In genomic region chr15:29820802-29821160, GRCh38 we compare ENCODE assay signal across 9 cellular contexts. TPM values are rescaled to one million over a fixed set of nuclear protein-coding genes. Genes with fewer than 3 reads are reported as not detected.
A peak's percentile ranks its signal among the peaks of the same experiment; 100 is the strongest.
DNase-seq lines count a peak whose midpoint lies in the region; ATAC-seq, FAIRE-seq and TF ChIP-seq lines count a peak whose summit lies in the region.
"Had no signal": no experiment of that assay in that cellular context is flagged by ENCODE, and none has a peak within 500 bp of the region (broad histone marks: within the 10 kb centered on the region; RNA-seq: fewer than 3 reads in every experiment).

No MANE protein-coding gene starts in this region.

- peak overlapping the region; percentile 100 for H3K4me2 ChIP-seq in endothelial cell of umbilical vein (ENCODE audit: insufficient read depth, low read length)

- H3K79me2 ChIP-seq in endothelial cell of umbilical vein (ENCODE audit: control insufficient read depth, insufficient read depth, low read length): peaks cover 58% of the 10 kb centered on the region

- H3K4me1 ChIP-seq in left ventricle myocardium inferior: peaks cover 63% of the 10 kb centered on the region
- peaks cover 49% of the 10 kb centered on the region for H3K4me1 ChIP-seq in endothelial cell of umbilical vein (ENCODE audit: control insufficient read depth, extremely low read depth, insufficient read depth, low read length)

- peaks cover 6% of the 10 kb centered on the region for H4K20me1 ChIP-seq in endothelial cell of umbilical vein (replicated peaks; ENCODE audit: control insufficient read depth, extremely low read depth, insufficient read depth, low read length)

- intact Hi-C loops in left ventricle myocardium inferior (cut with micrococcal nuclease): loop anchor here (5.0 to 10.0 kb wide), 2 partner anchors 64 to 107 kb away; no protein-coding TSS in a partner anchor
- intact Hi-C loops in Right ventricle myocardium superior (cut with DNase I): loop anchor here (5.0 to 10.0 kb wide), 2 partner anchors 64 to 107 kb away; no protein-coding TSS in a partner anchor
- intact Hi-C loops in endothelial cell of umbilical vein (cut with micrococcal nuclease): loop anchor here (1.0 to 5.0 kb wide), 4 partner anchors 15 to 123 kb away; no protein-coding TSS in a partner anchor

- no peaks in the 10 kb centered on the region for H3K9me3 ChIP-seq in left ventricle myocardium inferior (replicated peaks)
- H3K9me3 ChIP-seq in endothelial cell of umbilical vein (replicated peaks; ENCODE audit: control insufficient read depth, insufficient read depth, low read length): no peaks in the 10 kb centered on the region

- no peaks in the 10 kb centered on the region for H3K27me3 ChIP-seq in left ventricle myocardium inferior (ENCODE audit: low read depth)
- H3K27me3 ChIP-seq in endothelial cell of umbilical vein (ENCODE audit: control insufficient read depth in 2 of 2, insufficient read depth in 2 of 2, low read length in 2 of 2): no peaks in the 10 kb centered on the region

- ATAC-seq in Right ventricle myocardium superior (ENCODE audit: poor library complexity): no peak
- no peak for ATAC-seq in GM21723 (IDR thresholded peaks at IDR 0.05; ENCODE audit: unreplicated experiment)

- DNase-seq in left ventricle myocardium inferior: no peak
- DNase-seq in Right ventricle myocardium superior: no peak
- peak; percentile 55 for DNase-seq in endothelial cell of umbilical vein (ENCODE audit: low read depth, low spot score)
- peak; percentile 8 for DNase-seq in myocyte (ENCODE audit: low read depth)
- no peak for DNase-seq in foreskin melanocyte
- no peak for DNase-seq in stimulated activated CD4-positive, alpha-beta T cell treated with anti-CD3 and anti-CD28 coated beads, Interleukin-1b, Interleukin-23, amount 100 ng/mL, for 48 hours
- DNase-seq in AG08395 (ENCODE audit: low spot score): no peak

- no peaks in the 10 kb centered on the region for H3K9me1 ChIP-seq in endothelial cell of umbilical vein (replicated peaks; ENCODE audit: control insufficient read depth, extremely low read depth, insufficient read depth, low read length)

- H3K36me3 ChIP-seq in left ventricle myocardium inferior: no peaks in the 10 kb centered on the region
- no peaks in the 10 kb centered on the region for H3K36me3 ChIP-seq in endothelial cell of umbilical vein (ENCODE audit: control insufficient read depth in 2 of 2, extremely low read depth in 1 of 2, insufficient read depth in 2 of 2, low read length in 2 of 2)

- TSS peak; percentile 34 for BruUV-seq in endothelial cell of umbilical vein (replicated peaks; lab: Mats Ljungman, UMichigan)

- CTCF ChIA-PET in endothelial cell of umbilical vein (lab: Charles Lee): interaction anchor here (0.7 to 4.4 kb wide), 16 partner anchors 8 to 254 kb away, joined by 3 to 52 read pairs (median 4); no protein-coding TSS in a partner anchor

- no peak for TF ChIP-seq CTCF in left ventricle myocardium inferior (IDR thresholded peaks at IDR 0.05; ENCODE audit: borderline replicate concordance)
- TF ChIP-seq CTCF in endothelial cell of umbilical vein (IDR thresholded peaks at IDR 0.05; ENCODE audit: extremely low read depth in 1 of 2, insufficient read depth in 1 of 2, low read depth in 1 of 2, low read length in 2 of 2): no peak

- FAIRE-seq in endothelial cell of umbilical vein (lab: Jason Lieb, UNC): no peak

- POLR2A ChIA-PET in endothelial cell of umbilical vein (lab: Charles Lee): interaction anchor here (0.6 to 2.0 kb wide), 4 partner anchors 20 to 1725 kb away, joined by 3 to 7 read pairs (median 4); no protein-coding TSS in a partner anchor

- H2AFZ ChIP-seq in endothelial cell of umbilical vein (ENCODE audit: low read depth, low read length): no peak overlapping the region

- TF ChIP-seq POLR2A in endothelial cell of umbilical vein (IDR thresholded peaks at IDR 0.05; ENCODE audit: low read depth, low read length): no peak

- peak overlapping the region; percentile 97 for H3K9ac ChIP-seq in endothelial cell of umbilical vein (replicated peaks; ENCODE audit: extremely low read depth, insufficient read depth, low read length)

- H3K4me3 ChIP-seq in left ventricle myocardium inferior (peak overlapping the region; percentile 78), endothelial cell of umbilical vein (replicated peaks in 1 of 3; ENCODE audit: insufficient read depth in 1 of 3, low read depth in 1 of 3, low read length in 3 of 3) (peak overlapping the region; percentile 98 to 100 (median 99))

- H3K27ac ChIP-seq in left ventricle myocardium inferior (replicated peaks): peak overlapping the region; percentile 99
- H3K27ac ChIP-seq in endothelial cell of umbilical vein (ENCODE audit: insufficient read depth, low read depth, low read length): peak overlapping the region; percentile 94

- dilution Hi-C loops in endothelial cell of umbilical vein (cut with MboI; ENCODE audit: extremely low pct_ligation_motif_present, low sequenced_read_pairs): loop anchor here (10.0 kb wide), 1 partner anchor 146 kb away; no protein-coding TSS in a partner anchor

TF ChIP-seq in endothelial cell of umbilical vein, 7 proteins besides CTCF, POLR2A, EP300 and RAD21:
- no peak for TF ChIP-seq MAX (IDR thresholded peaks at IDR 0.05; ENCODE audit: insufficient read depth, insufficient read length)
- no peak for TF ChIP-seq JUN (IDR thresholded peaks at IDR 0.05; ENCODE audit: borderline replicate concordance, insufficient read depth, insufficient read length, low read depth)
- no peak for TF ChIP-seq GATA2 (IDR thresholded peaks at IDR 0.05; ENCODE audit: insufficient read depth, insufficient read length, low read depth, low read length)
- TF ChIP-seq POLR2AphosphoS5 (IDR thresholded peaks at IDR 0.05; ENCODE audit: insufficient read depth, low read depth, low read length): no peak
- TF ChIP-seq EZH2 (IDR thresholded peaks at IDR 0.05; ENCODE audit: borderline replicate concordance, low read depth, low read length, severe bottlenecking): no peak
- TF ChIP-seq FOS (IDR thresholded peaks at IDR 0.05; ENCODE audit: borderline replicate concordance, insufficient read depth, low read length): no peak
- no peak for TF ChIP-seq MYC (IDR thresholded peaks at IDR 0.05; ENCODE audit: low read depth, low read length)

RNA-seq across cellular contexts. Expression of gene TJP1, which starts 1.5 kb away (rescaled TPM):
- 108 TPM for total RNA-seq in left ventricle myocardium inferior
- total RNA-seq in Right ventricle myocardium superior: 104 TPM
- 128 and 133 TPM in 2 replicates for total RNA-seq in endothelial cell of umbilical vein
- 43.8 and 45.6 TPM in 2 replicates for polyA plus RNA-seq in endothelial cell of umbilical vein
- polyA plus RNA-seq in endothelial cell of umbilical vein (2011; cell fraction: cytosol; rRNA removed): 46.5 and 50.7 TPM in 2 replicates
- 107 and 123 TPM in 2 replicates for polyA plus RNA-seq in endothelial cell of umbilical vein (2011; cell fraction: nucleus; rRNA removed)
- 47.6 and 61.8 TPM in 2 replicates for polyA plus RNA-seq in endothelial cell of umbilical vein (2012)
- polyA minus RNA-seq in endothelial cell of umbilical vein: 118 and 121 TPM in 2 replicates
- polyA minus RNA-seq in endothelial cell of umbilical vein (2011; cell fraction: cytosol; rRNA and poly(A)+ RNA removed): 22.8 TPM
- 164 and 213 TPM in 2 replicates for polyA minus RNA-seq in endothelial cell of umbilical vein (2011; cell fraction: nucleus; rRNA and poly(A)+ RNA removed)
- 37.8 and 43.0 TPM in 2 replicates for total RNA-seq in myocyte
- 27.0 TPM for polyA plus RNA-seq in myocyte (2012)
- total RNA-seq: activated CD8-positive, alpha-beta memory T cell treated with anti-CD3 and anti-CD28 coated beads for 36 hours had no signal

Comparison
In these comparisons a context has a peak if more than half of its experiments do, and no peak if none do; other contexts are left out.
1. DNase-seq: peak in endothelial cell of umbilical vein (single experiment) and myocyte (single experiment); none in left ventricle myocardium inferior (single experiment), Right ventricle myocardium superior (single experiment), foreskin melanocyte (single experiment), stimulated activated CD4-positive, alpha-beta T cell treated with anti-CD3 and anti-CD28 coated beads, Interleukin-1b, Interleukin-23, amount 100 ng/mL, for 48 hours (single experiment) and AG08395 (single experiment).